Comparison of ENCODE assay signal across 1 cellular context in the genomic region with DNA sequence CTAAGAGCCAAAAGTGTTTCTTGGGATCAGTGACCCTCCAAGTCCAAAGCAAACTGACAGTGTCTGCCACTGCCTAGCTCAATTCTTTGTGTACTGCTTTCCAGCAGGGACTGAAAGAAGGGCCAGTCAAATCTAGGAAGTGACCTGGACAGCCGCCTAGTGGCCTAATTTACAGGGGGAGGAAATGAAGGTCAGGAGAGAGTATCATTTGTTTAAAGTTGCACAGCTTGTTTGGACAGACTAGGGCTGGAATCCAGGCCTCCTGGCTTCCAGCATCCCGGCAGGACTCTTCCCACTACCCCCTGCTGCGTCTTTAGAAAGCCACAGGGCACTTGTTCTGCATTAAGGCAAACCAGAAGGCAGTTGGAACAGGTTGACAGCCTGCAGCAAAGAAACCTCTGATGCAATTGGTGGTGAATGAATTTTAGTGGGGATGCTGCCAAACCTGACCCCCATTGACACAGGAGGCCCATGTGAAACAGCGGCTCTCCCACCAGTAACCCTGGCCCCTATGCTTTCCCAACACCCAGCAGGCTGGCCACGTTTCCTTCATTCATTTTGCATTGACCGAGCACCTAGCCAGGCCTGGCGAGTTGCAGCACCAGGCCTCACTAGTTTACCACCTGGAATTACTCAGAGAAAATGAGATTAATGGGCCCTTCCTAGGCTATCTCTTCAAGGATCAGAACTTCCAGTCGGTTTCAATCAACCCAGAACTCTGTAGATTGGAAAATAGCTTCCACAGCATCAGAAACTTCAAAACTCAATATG.
TF ChIP-seq lines count a peak whose summit lies in the region.

No MANE protein-coding gene starts in this region.

TF ChIP-seq in HepG2, 621 proteins besides CTCF, POLR2A, EP300 and RAD21:
- peak; percentile 74; the same call in 1 of the 2 replicates for TF ChIP-seq ZNF768 (CRISPR knock-in tag; IDR thresholded peaks at IDR 0.05)
- TF ChIP-seq, protein P1, sequence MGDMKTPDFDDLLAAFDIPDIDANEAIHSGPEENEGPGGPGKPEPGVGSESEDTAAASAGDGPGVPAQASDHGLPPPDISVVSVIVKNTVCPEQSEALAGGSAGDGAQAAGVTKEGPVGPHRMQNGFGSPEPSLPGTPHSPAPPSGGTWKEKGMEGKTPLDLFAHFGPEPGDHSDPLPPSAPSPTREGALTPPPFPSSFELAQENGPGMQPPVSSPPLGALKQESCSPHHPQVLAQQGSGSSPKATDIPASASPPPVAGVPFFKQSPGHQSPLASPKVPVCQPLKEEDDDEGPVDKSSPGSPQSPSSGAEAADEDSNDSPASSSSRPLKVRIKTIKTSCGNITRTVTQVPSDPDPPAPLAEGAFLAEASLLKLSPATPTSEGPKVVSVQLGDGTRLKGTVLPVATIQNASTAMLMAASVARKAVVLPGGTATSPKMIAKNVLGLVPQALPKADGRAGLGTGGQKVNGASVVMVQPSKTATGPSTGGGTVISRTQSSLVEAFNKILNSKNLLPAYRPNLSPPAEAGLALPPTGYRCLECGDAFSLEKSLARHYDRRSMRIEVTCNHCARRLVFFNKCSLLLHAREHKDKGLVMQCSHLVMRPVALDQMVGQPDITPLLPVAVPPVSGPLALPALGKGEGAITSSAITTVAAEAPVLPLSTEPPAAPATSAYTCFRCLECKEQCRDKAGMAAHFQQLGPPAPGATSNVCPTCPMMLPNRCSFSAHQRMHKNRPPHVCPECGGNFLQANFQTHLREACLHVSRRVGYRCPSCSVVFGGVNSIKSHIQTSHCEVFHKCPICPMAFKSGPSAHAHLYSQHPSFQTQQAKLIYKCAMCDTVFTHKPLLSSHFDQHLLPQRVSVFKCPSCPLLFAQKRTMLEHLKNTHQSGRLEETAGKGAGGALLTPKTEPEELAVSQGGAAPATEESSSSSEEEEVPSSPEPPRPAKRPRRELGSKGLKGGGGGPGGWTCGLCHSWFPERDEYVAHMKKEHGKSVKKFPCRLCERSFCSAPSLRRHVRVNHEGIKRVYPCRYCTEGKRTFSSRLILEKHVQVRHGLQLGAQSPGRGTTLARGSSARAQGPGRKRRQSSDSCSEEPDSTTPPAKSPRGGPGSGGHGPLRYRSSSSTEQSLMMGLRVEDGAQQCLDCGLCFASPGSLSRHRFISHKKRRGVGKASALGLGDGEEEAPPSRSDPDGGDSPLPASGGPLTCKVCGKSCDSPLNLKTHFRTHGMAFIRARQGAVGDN (CRISPR knock-in tag; IDR thresholded peaks at IDR 0.05), result no peak
- TF ChIP-seq, protein P2, sequence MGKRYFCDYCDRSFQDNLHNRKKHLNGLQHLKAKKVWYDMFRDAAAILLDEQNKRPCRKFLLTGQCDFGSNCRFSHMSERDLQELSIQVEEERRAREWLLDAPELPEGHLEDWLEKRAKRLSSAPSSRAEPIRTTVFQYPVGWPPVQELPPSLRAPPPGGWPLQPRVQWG (CRISPR knock-in tag; IDR thresholded peaks at IDR 0.05; ENCODE audit: borderline replicate concordance, low read depth), result no peak
- peak; percentile 4 for TF ChIP-seq XRCC5 (optimal IDR thresholded peaks at IDR 0.05; ENCODE audit: low read length)
- peak; percentile 38 for TF ChIP-seq STAG1 (CRISPR knock-in tag; IDR thresholded peaks at IDR 0.05)
